Comparison of ENCODE assay signal across 8 cellular contexts in genomic region chr16:16143038-16143763, GRCh38.
A peak's percentile ranks its signal among the peaks of the same experiment; 100 is the strongest.
DNase-seq lines count a peak whose midpoint lies in the region; TF ChIP-seq lines count a peak whose summit lies in the region.

No MANE protein-coding gene starts in this region.

- H3K4me3 Mint-ChIP-seq in activated naive CD4-positive, alpha-beta T cell treated with anti-CD3 and anti-CD28 coated beads, Interleukin-2, amount 10 ng/mL, durations not matched to agents 7 days and 5 days, result no peak overlapping the region
- no peak overlapping the region for H3K4me3 Mint-ChIP-seq in chondrocyte (ENCODE audit: unreplicated experiment)

- peak; percentile 37 for DNase-seq in activated naive CD4-positive, alpha-beta T cell treated with anti-CD3 and anti-CD28 coated beads, Interleukin-2, amount 10 ng/mL, durations not matched to agents 7 days and 5 days
- DNase-seq in activated naive CD4-positive, alpha-beta T cell treated with Interleukin-2 at 50 U/mL for 16 hours, result no peak
- DNase-seq in NB4 (ENCODE audit: low read depth), result peak; percentile 68
- DNase-seq in chondrocyte (ENCODE audit: low spot score), result no peak
- DNase-seq in suprapubic skin (ENCODE audit: low spot score in 2 of 2), result no peak
- DNase-seq in medulla oblongata (ENCODE audit: extremely low spot score), result no peak
- DNase-seq in GM13976 (ENCODE audit: low spot score), result no peak
- DNase-seq in DMS153 treated with DMSO at 0.1 percent for 48 hours (lab: John Stamatoyannopoulos, UW; ENCODE audit: unreplicated experiment), result no peak

- H3K27ac Mint-ChIP-seq in activated naive CD4-positive, alpha-beta T cell treated with anti-CD3 and anti-CD28 coated beads, Interleukin-2, amount 10 ng/mL, durations not matched to agents 7 days and 5 days, result no peak overlapping the region
- H3K27ac Mint-ChIP-seq in chondrocyte (ENCODE audit: unreplicated experiment), result no peak overlapping the region

- no peaks in the 10 kb centered on the region for H3K9me3 ChIP-seq in suprapubic skin

- H3K4me3 ChIP-seq in NB4 (ENCODE audit: low read depth, low read length), result no peak overlapping the region
- no peak overlapping the region for H3K4me3 ChIP-seq in suprapubic skin

- no peaks in the 10 kb centered on the region for H3K27me3 ChIP-seq in suprapubic skin

- peak; percentile 62 for TF ChIP-seq CTCF in NB4 (IDR thresholded peaks at IDR 0.05; ENCODE audit: low read depth, low read length)
- TF ChIP-seq CTCF in chondrocyte (IDR thresholded peaks at IDR 0.05), result peak; percentile 66
- TF ChIP-seq CTCF in suprapubic skin (IDR thresholded peaks at IDR 0.05), result no peak
- no peak for TF ChIP-seq CTCF in GM13976 (IDR thresholded peaks at IDR 0.05; ENCODE audit: borderline replicate concordance, control extremely low read depth, extremely low read depth, insufficient read depth, missing control alignments)

- TF ChIP-seq EP300 in suprapubic skin (IDR thresholded peaks at IDR 0.05), result no peak

- peaks cover 2% of the 10 kb centered on the region for H3K4me1 Mint-ChIP-seq in activated naive CD4-positive, alpha-beta T cell treated with anti-CD3 and anti-CD28 coated beads, Interleukin-2, amount 10 ng/mL, durations not matched to agents 7 days and 5 days
- peaks cover 1% of the 10 kb centered on the region for H3K4me1 Mint-ChIP-seq in chondrocyte (ENCODE audit: low read depth)

- H3K36me3 Mint-ChIP-seq in activated naive CD4-positive, alpha-beta T cell treated with anti-CD3 and anti-CD28 coated beads, Interleukin-2, amount 10 ng/mL, durations not matched to agents 7 days and 5 days, result peaks cover 35% of the 10 kb centered on the region
- H3K36me3 Mint-ChIP-seq in chondrocyte (ENCODE audit: low read depth), result peaks cover 30% of the 10 kb centered on the region

- H3K27ac ChIP-seq in suprapubic skin, result peak overlapping the region; percentile 68

- 84% methylated on average over 14 of the region's 15 CpGs for WGBS in suprapubic skin

- no peaks in the 10 kb centered on the region for H3K4me1 ChIP-seq in suprapubic skin

- in situ Hi-C loops in GM13976 (cut with MboI; ENCODE audit: low sequenced_read_pairs, unreplicated experiment), result no loop called here

- H3K27me3 Mint-ChIP-seq in activated naive CD4-positive, alpha-beta T cell treated with anti-CD3 and anti-CD28 coated beads, Interleukin-2, amount 10 ng/mL, durations not matched to agents 7 days and 5 days, result no peaks in the 10 kb centered on the region
- H3K27me3 Mint-ChIP-seq in chondrocyte (ENCODE audit: low read depth), result no peaks in the 10 kb centered on the region

- CTCF ChIA-PET in activated naive CD4-positive, alpha-beta T cell treated with anti-CD3 and anti-CD28 coated beads, Interleukin-2, amount 10 ng/mL, durations not matched to agents 7 days and 5 days (lab: Charles Lee), result interaction anchor here (0.7 to 1.1 kb wide), 4 partner anchors 8 to 413 kb away, joined by 3 read pairs; no protein-coding TSS in a partner anchor

- TF ChIP-seq POLR2A in NB4 (IDR thresholded peaks at IDR 0.05; ENCODE audit: extremely low read depth, insufficient read length) (no peak), suprapubic skin (IDR thresholded peaks at IDR 0.05) (no peak)

- peaks cover 51% of the 10 kb centered on the region for H3K36me3 ChIP-seq in suprapubic skin

- H3K9me3 Mint-ChIP-seq in activated naive CD4-positive, alpha-beta T cell treated with anti-CD3 and anti-CD28 coated beads, Interleukin-2, amount 10 ng/mL, durations not matched to agents 7 days and 5 days, result no peaks in the 10 kb centered on the region
- H3K9me3 Mint-ChIP-seq in chondrocyte (ENCODE audit: low read depth), result no peaks in the 10 kb centered on the region

Comparison
In these comparisons a context has a peak if more than half of its experiments do, and no peak if none do; other contexts are left out.
1. DNase-seq: peak in activated naive CD4-positive, alpha-beta T cell treated with anti-CD3 and anti-CD28 coated beads, Interleukin-2, amount 10 ng/mL, durations not matched to agents 7 days and 5 days (single experiment) and NB4 (single experiment); none in activated naive CD4-positive, alpha-beta T cell treated with Interleukin-2 at 50 U/mL for 16 hours (single experiment), chondrocyte (single experiment), suprapubic skin (0 of 2), medulla oblongata (single experiment), GM13976 (single experiment) and DMS153 treated with DMSO at 0.1 percent for 48 hours (single experiment).
2. CTCF ChIP-seq: peak in NB4 (single experiment) and chondrocyte (single experiment); none in suprapubic skin (0 of 2) and GM13976 (single experiment).